In the genomic region with DNA sequence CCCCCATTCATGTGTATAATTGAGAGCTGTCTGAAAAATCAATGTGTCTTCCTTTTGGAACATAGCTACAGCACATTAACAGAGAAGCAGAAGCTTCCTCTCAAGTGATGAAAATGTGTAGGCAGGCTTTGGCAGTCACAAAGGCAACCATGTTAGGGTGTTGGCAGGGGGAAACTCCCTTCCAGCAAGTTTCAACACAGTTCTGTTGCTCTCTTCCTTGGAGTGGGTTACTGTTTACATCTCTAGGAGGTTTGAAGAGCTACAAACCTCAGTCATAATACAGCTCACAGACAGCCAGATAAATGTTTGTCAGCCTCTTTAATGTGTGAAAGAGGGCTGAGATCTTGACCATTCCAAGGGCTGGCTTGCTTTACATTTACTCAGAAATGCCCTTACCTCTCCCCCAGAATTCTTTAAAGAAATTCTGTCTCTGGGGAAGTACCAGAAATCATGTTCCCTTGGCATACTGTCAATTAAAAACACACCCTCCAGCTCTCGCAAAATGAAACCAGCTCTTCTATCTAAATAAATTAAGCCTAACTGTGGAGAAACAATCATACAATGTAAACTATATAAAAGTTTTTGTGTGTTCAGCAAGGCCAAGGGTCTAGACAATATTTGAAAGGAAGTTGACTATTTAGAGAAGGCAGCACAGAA, we compare ENCODE assay signal across 13 cellular contexts. TPM values are rescaled to one million over a fixed set of nuclear protein-coding genes. Genes with fewer than 3 reads are reported as not detected.
DNase-seq lines count a peak whose midpoint lies in the region; ATAC-seq, FAIRE-seq and TF ChIP-seq lines count a peak whose summit lies in the region.
"Had no signal": no experiment of that assay in that cellular context is flagged by ENCODE, and none has a peak within 500 bp of the region (broad histone marks: within the 10 kb centered on the region; RNA-seq: fewer than 3 reads in every experiment).

No MANE protein-coding gene starts in this region.

- H3K9me3 ChIP-seq in breast epithelium = no peaks in the 10 kb centered on the region

- TF ChIP-seq POLR2A in GM12892 (IDR thresholded peaks at IDR 0.05; ENCODE audit: low read depth, low read length) (no peak), breast epithelium (IDR thresholded peaks at IDR 0.05) (no peak), H54 (IDR thresholded peaks at IDR 0.05; ENCODE audit: low read depth, low read length) (no peak)

- FAIRE-seq in GM12892 (lab: Jason Lieb, UNC) = peak; percentile 61
- no peak for FAIRE-seq in H54 (lab: Jason Lieb, UNC)
- FAIRE-seq: H1 had no signal

- H3K4me3 ChIP-seq in AG10803 (ENCODE audit: low read length) (no peak overlapping the region), breast epithelium (no peak overlapping the region)

- H3K36me3 Mint-ChIP-seq in memory B cell = no peaks in the 10 kb centered on the region

- no peaks in the 10 kb centered on the region for H3K4me1 ChIP-seq in breast epithelium

- no peaks in the 10 kb centered on the region for H3K9me3 Mint-ChIP-seq in memory B cell
- H3K9me3 Mint-ChIP-seq: activated naive CD8-positive, alpha-beta T cell treated with anti-CD3 and anti-CD28 coated beads, Interleukin-2, amount 10 ng/mL, durations not matched to agents 7 days and 5 days had no signal

- H3K27me3 ChIP-seq in breast epithelium = peaks cover 0 to 2% of the 10 kb centered on the region in 2 donors

- no peak overlapping the region for H3K4me3 Mint-ChIP-seq in memory B cell
- H3K4me3 Mint-ChIP-seq: activated naive CD8-positive, alpha-beta T cell treated with anti-CD3 and anti-CD28 coated beads, Interleukin-2, amount 10 ng/mL, durations not matched to agents 7 days and 5 days had no signal

- H3K27ac ChIP-seq in breast epithelium = peak overlapping the region; percentile 66 to 74
- H3K27ac ChIP-seq: VCaP had no signal

- no peaks in the 10 kb centered on the region for H3K36me3 ChIP-seq in breast epithelium

- no peaks in the 10 kb centered on the region for H3K4me1 Mint-ChIP-seq in memory B cell

- intact Hi-C loops in breast epithelium (cut with DNase I; ENCODE audit: low total_unique reads) = no loop called here

- ATAC-seq in memory B cell (ENCODE audit: low read depth) (peak; percentile 27), HG02884 (IDR thresholded peaks at IDR 0.05; ENCODE audit: unreplicated experiment) (no peak)

- H3K27ac Mint-ChIP-seq in memory B cell = no peak overlapping the region
- H3K27ac Mint-ChIP-seq: activated naive CD8-positive, alpha-beta T cell treated with anti-CD3 and anti-CD28 coated beads, Interleukin-2, amount 10 ng/mL, durations not matched to agents 7 days and 5 days had no signal

- DNase-seq in AG10803 (ENCODE audit: low read depth) = peak; percentile 1
- DNase-seq in GM12892 (ENCODE audit: insufficient read length) = no peak
- DNase-seq in breast epithelium (ENCODE audit: low spot score in 2 of 2) = peak in 1 of 2 donors; percentile 42
- DNase-seq in memory B cell (ENCODE audit: low spot score in 2 of 2) = no peak
- DNase-seq in HK-2 (ENCODE audit: unreplicated experiment) = no peak
- no peak for DNase-seq in H54 (ENCODE audit: insufficient read length, low spot score)
- DNase-seq in AG08396 (ENCODE audit: low spot score) = no peak
- DNase-seq: activated naive CD8-positive, alpha-beta T cell treated with anti-CD3 and anti-CD28 coated beads, Interleukin-2, amount 10 ng/mL, durations not matched to agents 7 days and 5 days; NCI-H1105 treated with DMSO at 0.1 percent for 48 hours had no signal

- TF ChIP-seq CTCF in AG10803 (conservative IDR thresholded peaks at IDR 0.05; ENCODE audit: low read length) (no peak), breast epithelium (IDR thresholded peaks at IDR 0.05) (no peak)

- H3K27me3 Mint-ChIP-seq in memory B cell = no peaks in the 10 kb centered on the region
- H3K27me3 Mint-ChIP-seq: activated naive CD8-positive, alpha-beta T cell treated with anti-CD3 and anti-CD28 coated beads, Interleukin-2, amount 10 ng/mL, durations not matched to agents 7 days and 5 days had no signal

RNA-seq across cellular contexts. Expression of a gene that starts 18.9 kb away (rescaled TPM):
- polyA plus RNA-seq in GM12892 (2012; ENCODE audit: missing spikeins) = 10.7 TPM
- total RNA-seq in breast epithelium = 10 to 100 TPM; 12.6 to 49.8 (median 18.4) TPM

RNA-seq across cellular contexts. Expression of a gene that starts 41.8 kb away (rescaled TPM):
- polyA plus RNA-seq in GM12892 (2012; ENCODE audit: missing spikeins) = 0.36 TPM
- 1 to 10 TPM in 2 of 3 donors, under 1 TPM in 1; 0.80 to 5.6 (median 1.3) TPM for total RNA-seq in breast epithelium
- total RNA-seq: OCI-LY7 had no signal
